ENCODE assay signal across 15 cellular contexts in the genomic region with DNA sequence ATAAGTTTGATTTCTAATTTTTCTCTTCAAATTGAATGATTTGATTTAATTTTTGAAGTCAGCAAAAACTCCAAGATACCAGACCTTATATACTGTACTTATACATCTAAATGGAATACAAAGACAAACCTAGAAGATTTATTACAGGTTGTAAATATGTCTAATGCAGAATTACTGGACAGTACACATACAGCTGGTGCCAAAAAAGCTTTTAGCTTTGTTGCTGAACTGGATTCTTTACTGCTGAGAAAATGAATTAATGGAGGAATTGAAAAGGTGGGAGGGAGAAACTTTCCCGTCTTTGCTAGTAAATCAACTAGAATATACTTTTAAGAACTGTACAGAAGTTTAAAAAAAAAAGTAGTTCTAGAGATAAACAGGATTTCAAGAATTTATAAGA. TPM values are rescaled to one million over a fixed set of nuclear protein-coding genes. Genes with fewer than 3 reads are reported as not detected.
DNase-seq lines count a peak whose midpoint lies in the region; ATAC-seq and TF ChIP-seq lines count a peak whose summit lies in the region.
"Had no signal": no experiment of that assay in that cellular context is flagged by ENCODE, and none has a peak within 500 bp of the region (broad histone marks: within the 10 kb centered on the region; RNA-seq: fewer than 3 reads in every experiment).

No MANE protein-coding gene starts in this region.

- H3K27me3 Mint-ChIP-seq in CD14-positive monocyte (ENCODE audit: low read depth in 3 of 3), result no peaks in the 10 kb centered on the region

- no peaks in the 10 kb centered on the region for H3K27me3 ChIP-seq in BE2C
- no peaks in the 10 kb centered on the region for H3K27me3 ChIP-seq in RWPE2 (ENCODE audit: insufficient read depth, poor library complexity, severe bottlenecking)
- H3K27me3 ChIP-seq: sigmoid colon, uterus had no signal

- no peak overlapping the region for H3K27ac ChIP-seq in HEK293 (ENCODE audit: extremely low read depth, low read depth, low read length)
- H3K27ac ChIP-seq in RWPE2 (ENCODE audit: poor library complexity, severe bottlenecking), result peak overlapping the region; percentile 98
- H3K27ac ChIP-seq: left ventricle myocardium inferior, uterus had no signal

- intact Hi-C loops in CD14-positive monocyte (cut with micrococcal nuclease), result no loop called here

- TF ChIP-seq CTCF in BE2C (IDR thresholded peaks at IDR 0.05; ENCODE audit: low read depth, low read length) (no peak), HEK293 (tag by site-specific recombination; IDR thresholded peaks at IDR 0.05) (no peak), RWPE2 (IDR thresholded peaks at IDR 0.05; ENCODE audit: poor library complexity, severe bottlenecking) (no peak), CD14-positive monocyte (IDR thresholded peaks at IDR 0.05) (no peak)

- no peaks in the 10 kb centered on the region for H3K36me3 ChIP-seq in BE2C
- H3K36me3 ChIP-seq in HEK293 (ENCODE audit: control insufficient read depth in 2 of 2, insufficient read depth in 1 of 2, low read length in 2 of 2), result peaks cover 4% of the 10 kb centered on the region in 2 experiments; a peak in 2 of 3 replicates
- H3K36me3 ChIP-seq in RWPE2 (ENCODE audit: low read depth), result peaks cover 28% of the 10 kb centered on the region
- H3K36me3 ChIP-seq: sigmoid colon, uterus had no signal

- H3K4me3 ChIP-seq in BE2C (ENCODE audit: low read depth, low read length) (no peak overlapping the region), HEK293 (ENCODE audit: low read depth, low read length) (no peak overlapping the region), RWPE2 (ENCODE audit: severe bottlenecking) (no peak overlapping the region)
- H3K4me3 ChIP-seq: left ventricle myocardium inferior, sigmoid colon, uterus had no signal

- ATAC-seq in RWPE2 (ENCODE audit: low read depth) (peak; percentile 71), GM19397 (IDR thresholded peaks at IDR 0.05; ENCODE audit: unreplicated experiment) (no peak), HG03457 (IDR thresholded peaks at IDR 0.05; ENCODE audit: unreplicated experiment) (no peak)

- H3K27ac Mint-ChIP-seq in CD14-positive monocyte, result no peak overlapping the region

- H3K9me3 ChIP-seq in BE2C (no peaks in the 10 kb centered on the region), HEK293 (ENCODE audit: control insufficient read depth, insufficient read depth, low read depth, low read length) (no peaks in the 10 kb centered on the region), RWPE2 (ENCODE audit: severe bottlenecking) (no peaks in the 10 kb centered on the region)
- H3K9me3 ChIP-seq: left ventricle myocardium inferior, sigmoid colon, uterus had no signal

- H3K4me1 ChIP-seq in BE2C, result peaks cover 11% of the 10 kb centered on the region
- H3K4me1 ChIP-seq in HEK293 (ENCODE audit: control insufficient read depth, insufficient read depth, low read length), result peaks cover 41% of the 10 kb centered on the region
- H3K4me1 ChIP-seq in RWPE2 (ENCODE audit: insufficient read depth, poor library complexity, severe bottlenecking), result peaks cover 39% of the 10 kb centered on the region
- H3K4me1 ChIP-seq: uterus had no signal

- H3K4me3 Mint-ChIP-seq in CD14-positive monocyte, result no peak overlapping the region

- DNase-seq in BE2C (peak; percentile 28), RWPE2 (ENCODE audit: low spot score) (no peak), left kidney (ENCODE audit: low read depth, low spot score) (peak; percentile 56), CD14-positive monocyte (ENCODE audit: low spot score) (no peak), SKM-1 treated with dmso at 0.1 percent for 144 hours (lab: John Stamatoyannopoulos, UW; ENCODE audit: unreplicated experiment) (no peak)
- DNase-seq: activated naive CD4-positive, alpha-beta T cell treated with anti-CD3 and anti-CD28 coated beads, Interleukin-2, amount 50 U/mL, for 16 hours; Calu3; GOT3; left ventricle myocardium inferior; NCI-H187 treated with DMSO at 0.1 percent for 48 hours; sigmoid colon; uterus had no signal

- H3K4me1 Mint-ChIP-seq in CD14-positive monocyte, result no peaks in the 10 kb centered on the region

- H3K36me3 Mint-ChIP-seq in CD14-positive monocyte, result peaks cover 42 to 53% of the 10 kb centered on the region in 2 donors

- CTCF ChIA-PET in HEK293 (lab: Yijun Ruan, JAX), result no interaction called here

- POLR2A ChIA-PET in HEK293 (lab: Yijun Ruan, JAX), result no interaction called here

- H3K9me3 Mint-ChIP-seq in CD14-positive monocyte, result no peaks in the 10 kb centered on the region

TF ChIP-seq in HEK293, 187 proteins besides CTCF, POLR2A, EP300 and RAD21 (continues in another document):
- TF ChIP-seq, protein P1, sequence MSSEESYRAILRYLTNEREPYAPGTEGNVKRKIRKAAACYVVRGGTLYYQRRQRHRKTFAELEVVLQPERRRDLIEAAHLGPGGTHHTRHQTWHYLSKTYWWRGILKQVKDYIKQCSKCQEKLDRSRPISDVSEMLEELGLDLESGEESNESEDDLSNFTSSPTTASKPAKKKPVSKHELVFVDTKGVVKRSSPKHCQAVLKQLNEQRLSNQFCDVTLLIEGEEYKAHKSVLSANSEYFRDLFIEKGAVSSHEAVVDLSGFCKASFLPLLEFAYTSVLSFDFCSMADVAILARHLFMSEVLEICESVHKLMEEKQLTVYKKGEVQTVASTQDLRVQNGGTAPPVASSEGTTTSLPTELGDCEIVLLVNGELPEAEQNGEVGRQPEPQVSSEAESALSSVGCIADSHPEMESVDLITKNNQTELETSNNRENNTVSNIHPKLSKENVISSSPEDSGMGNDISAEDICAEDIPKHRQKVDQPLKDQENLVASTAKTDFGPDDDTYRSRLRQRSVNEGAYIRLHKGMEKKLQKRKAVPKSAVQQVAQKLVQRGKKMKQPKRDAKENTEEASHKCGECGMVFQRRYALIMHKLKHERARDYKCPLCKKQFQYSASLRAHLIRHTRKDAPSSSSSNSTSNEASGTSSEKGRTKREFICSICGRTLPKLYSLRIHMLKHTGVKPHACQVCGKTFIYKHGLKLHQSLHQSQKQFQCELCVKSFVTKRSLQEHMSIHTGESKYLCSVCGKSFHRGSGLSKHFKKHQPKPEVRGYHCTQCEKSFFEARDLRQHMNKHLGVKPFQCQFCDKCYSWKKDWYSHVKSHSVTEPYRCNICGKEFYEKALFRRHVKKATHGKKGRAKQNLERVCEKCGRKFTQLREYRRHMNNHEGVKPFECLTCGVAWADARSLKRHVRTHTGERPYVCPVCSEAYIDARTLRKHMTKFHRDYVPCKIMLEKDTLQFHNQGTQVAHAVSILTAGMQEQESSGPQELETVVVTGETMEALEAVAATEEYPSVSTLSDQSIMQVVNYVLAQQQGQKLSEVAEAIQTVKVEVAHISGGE (tag by site-specific recombination; conservative IDR thresholded peaks at IDR 0.05; ENCODE audit: low read depth), result no peak
- TF ChIP-seq, protein P2, sequence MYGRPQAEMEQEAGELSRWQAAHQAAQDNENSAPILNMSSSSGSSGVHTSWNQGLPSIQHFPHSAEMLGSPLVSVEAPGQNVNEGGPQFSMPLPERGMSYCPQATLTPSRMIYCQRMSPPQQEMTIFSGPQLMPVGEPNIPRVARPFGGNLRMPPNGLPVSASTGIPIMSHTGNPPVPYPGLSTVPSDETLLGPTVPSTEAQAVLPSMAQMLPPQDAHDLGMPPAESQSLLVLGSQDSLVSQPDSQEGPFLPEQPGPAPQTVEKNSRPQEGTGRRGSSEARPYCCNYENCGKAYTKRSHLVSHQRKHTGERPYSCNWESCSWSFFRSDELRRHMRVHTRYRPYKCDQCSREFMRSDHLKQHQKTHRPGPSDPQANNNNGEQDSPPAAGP (tag by site-specific recombination; IDR thresholded peaks at IDR 0.05), result no peak
- TF ChIP-seq, protein P3, sequence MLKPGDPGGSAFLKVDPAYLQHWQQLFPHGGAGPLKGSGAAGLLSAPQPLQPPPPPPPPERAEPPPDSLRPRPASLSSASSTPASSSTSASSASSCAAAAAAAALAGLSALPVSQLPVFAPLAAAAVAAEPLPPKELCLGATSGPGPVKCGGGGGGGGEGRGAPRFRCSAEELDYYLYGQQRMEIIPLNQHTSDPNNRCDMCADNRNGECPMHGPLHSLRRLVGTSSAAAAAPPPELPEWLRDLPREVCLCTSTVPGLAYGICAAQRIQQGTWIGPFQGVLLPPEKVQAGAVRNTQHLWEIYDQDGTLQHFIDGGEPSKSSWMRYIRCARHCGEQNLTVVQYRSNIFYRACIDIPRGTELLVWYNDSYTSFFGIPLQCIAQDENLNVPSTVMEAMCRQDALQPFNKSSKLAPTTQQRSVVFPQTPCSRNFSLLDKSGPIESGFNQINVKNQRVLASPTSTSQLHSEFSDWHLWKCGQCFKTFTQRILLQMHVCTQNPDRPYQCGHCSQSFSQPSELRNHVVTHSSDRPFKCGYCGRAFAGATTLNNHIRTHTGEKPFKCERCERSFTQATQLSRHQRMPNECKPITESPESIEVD (tag by site-specific recombination; IDR thresholded peaks at IDR 0.05), result peak; percentile 88
- no peak for TF ChIP-seq REPIN1 (tag by site-specific recombination; IDR thresholded peaks at IDR 0.05; ENCODE audit: low read depth)
- TF ChIP-seq ZNF335 (tag by site-specific recombination; conservative IDR thresholded peaks at IDR 0.05), result no peak
- TF ChIP-seq ZNF623 (tag by site-specific recombination; IDR thresholded peaks at IDR 0.05), result no peak
- TF ChIP-seq ZNF155 (tag by site-specific recombination; IDR thresholded peaks at IDR 0.05), result no peak
- TF ChIP-seq, protein P4, sequence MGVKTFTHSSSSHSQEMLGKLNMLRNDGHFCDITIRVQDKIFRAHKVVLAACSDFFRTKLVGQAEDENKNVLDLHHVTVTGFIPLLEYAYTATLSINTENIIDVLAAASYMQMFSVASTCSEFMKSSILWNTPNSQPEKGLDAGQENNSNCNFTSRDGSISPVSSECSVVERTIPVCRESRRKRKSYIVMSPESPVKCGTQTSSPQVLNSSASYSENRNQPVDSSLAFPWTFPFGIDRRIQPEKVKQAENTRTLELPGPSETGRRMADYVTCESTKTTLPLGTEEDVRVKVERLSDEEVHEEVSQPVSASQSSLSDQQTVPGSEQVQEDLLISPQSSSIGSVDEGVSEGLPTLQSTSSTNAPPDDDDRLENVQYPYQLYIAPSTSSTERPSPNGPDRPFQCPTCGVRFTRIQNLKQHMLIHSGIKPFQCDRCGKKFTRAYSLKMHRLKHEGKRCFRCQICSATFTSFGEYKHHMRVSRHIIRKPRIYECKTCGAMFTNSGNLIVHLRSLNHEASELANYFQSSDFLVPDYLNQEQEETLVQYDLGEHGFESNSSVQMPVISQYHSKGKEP (tag by site-specific recombination; IDR thresholded peaks at IDR 0.05), result peak; percentile 87
- no peak for TF ChIP-seq ZNF426 (tag by site-specific recombination; IDR thresholded peaks at IDR 0.05)
- TF ChIP-seq SP3 (tag by site-specific recombination; IDR thresholded peaks at IDR 0.05), result 0 out of 2 replicates have a peak, but pooled peaks have one; percentile 17
- TF ChIP-seq WT1 (tag by site-specific recombination; IDR thresholded peaks at IDR 0.05), result peak; percentile 85
- no peak for TF ChIP-seq ZNF747 (tag by site-specific recombination; IDR thresholded peaks at IDR 0.05)
- TF ChIP-seq ZNF560 (tag by site-specific recombination; IDR thresholded peaks at IDR 0.05; ENCODE audit: borderline replicate concordance), result no peak

RNA-seq across cellular contexts. Expression of a gene that starts 17.5 kb away (rescaled TPM):
- polyA plus RNA-seq in BE2C (2012; ENCODE audit: insufficient read depth, insufficient read length, low read depth), result 22.6 TPM
- 10 to 100 TPM; 49.7 to 58.4 TPM for polyA plus RNA-seq in CD14-positive monocyte

Comparison
In these comparisons a context has a peak if more than half of its experiments do, and no peak if none do; other contexts are left out.
1. DNase-seq: peak in BE2C (single experiment) and left kidney (single experiment); none in RWPE2 (single experiment), CD14-positive monocyte (single experiment) and SKM-1 treated with dmso at 0.1 percent for 144 hours (single experiment).